16 cellular contexts compared by ENCODE assay signal in the genomic region with DNA sequence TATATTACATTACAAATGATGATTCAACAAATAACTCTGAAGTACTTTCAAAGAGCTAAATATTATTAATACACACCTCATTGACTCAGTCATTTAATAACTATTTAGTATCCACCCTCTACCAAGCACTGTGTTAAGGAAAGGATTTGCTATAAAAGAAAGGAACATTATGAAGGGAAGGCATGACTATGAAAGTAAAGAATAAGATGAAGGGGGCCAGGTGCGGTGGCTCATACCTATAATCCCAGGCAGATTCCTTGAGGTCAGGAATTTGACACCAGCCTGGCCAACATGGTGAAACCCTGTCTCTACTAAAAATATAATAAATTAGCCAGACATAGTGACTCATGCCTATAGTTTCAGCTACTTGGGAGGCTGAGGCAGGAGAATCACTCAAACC.
A peak's percentile ranks its signal among the peaks of the same experiment; 100 is the strongest.
DNase-seq lines count a peak whose midpoint lies in the region; ATAC-seq, FAIRE-seq and TF ChIP-seq lines count a peak whose summit lies in the region.
"Had no signal": no experiment of that assay in that cellular context is flagged by ENCODE, and none has a peak within 500 bp of the region (broad histone marks: within the 10 kb centered on the region; RNA-seq: fewer than 3 reads in every experiment).

No MANE protein-coding gene starts in this region.

- ATAC-seq in foreskin keratinocyte, result peak; percentile 91
- ATAC-seq in stimulated activated naive CD8-positive, alpha-beta T cell treated with anti-CD3 and anti-CD28 coated beads, Interleukin-15, amount 100 ng/mL, for 72 hours, result no peak
- no peak for ATAC-seq in stimulated activated effector memory CD8-positive, alpha-beta T cell treated with anti-CD3 and anti-CD28 coated beads, Interleukin-12 subunit alpha, Interleukin-12 subunit beta, amount 100 ng/mL, for 72 hours

- H3K36me3 Mint-ChIP-seq in stimulated activated effector memory CD8-positive, alpha-beta T cell treated with anti-CD3 and anti-CD28 coated beads, Interleukin-12 subunit alpha, Interleukin-12 subunit beta, amount 100 ng/mL, for 72 hours, result no peaks in the 10 kb centered on the region

- in situ Hi-C loops in G401 (cut with HindIII; ENCODE audit: low sequenced_read_pairs), result no loop called here

- DNase-seq in HT1080 (ENCODE audit: low read depth) (peak; percentile 68), amniotic epithelial cell (ENCODE audit: low read depth) (peak; percentile 36), foreskin keratinocyte (peak; percentile 71 to 83), G401 (ENCODE audit: low spot score) (no peak), GM12892 (ENCODE audit: insufficient read length) (no peak)
- no peak for DNase-seq in stimulated activated naive CD8-positive, alpha-beta T cell treated with anti-CD3 and anti-CD28 coated beads, Interleukin-15, amount 100 ng/mL, for 72 hours
- no peak for DNase-seq in stimulated activated effector memory CD8-positive, alpha-beta T cell treated with anti-CD3 and anti-CD28 coated beads, Interleukin-12 subunit alpha, Interleukin-12 subunit beta, amount 100 ng/mL, for 72 hours (ENCODE audit: low spot score in 2 of 2)
- DNase-seq: COR-L47; DMS53; GM23248; NCI-H1105; NCI-H1694 treated with DMSO at 0.1 percent for 48 hours; NCI-H526 treated with DMSO at 0.1 percent for 48 hours; NK-92 treated with Interleukin-12 subunit alpha and Interleukin-12 subunit beta, amount 100 ng/mL, for 24 hours; SW 1271 had no signal

- H3K4me1 ChIP-seq in foreskin keratinocyte, result peaks cover 17% of the 10 kb centered on the region

- no peak overlapping the region for H3K27ac Mint-ChIP-seq in stimulated activated naive CD8-positive, alpha-beta T cell treated with anti-CD3 and anti-CD28 coated beads, Interleukin-15, amount 100 ng/mL, for 72 hours
- H3K27ac Mint-ChIP-seq in stimulated activated effector memory CD8-positive, alpha-beta T cell treated with anti-CD3 and anti-CD28 coated beads, Interleukin-12 subunit alpha, Interleukin-12 subunit beta, amount 100 ng/mL, for 72 hours, result no peak overlapping the region

- H3K4me3 Mint-ChIP-seq in stimulated activated naive CD8-positive, alpha-beta T cell treated with anti-CD3 and anti-CD28 coated beads, Interleukin-15, amount 100 ng/mL, for 72 hours, result no peak overlapping the region
- no peak overlapping the region for H3K4me3 Mint-ChIP-seq in stimulated activated effector memory CD8-positive, alpha-beta T cell treated with anti-CD3 and anti-CD28 coated beads, Interleukin-12 subunit alpha, Interleukin-12 subunit beta, amount 100 ng/mL, for 72 hours

- H3K27me3 Mint-ChIP-seq in stimulated activated naive CD8-positive, alpha-beta T cell treated with anti-CD3 and anti-CD28 coated beads, Interleukin-15, amount 100 ng/mL, for 72 hours, result no peaks in the 10 kb centered on the region

- no peak for TF ChIP-seq POLR2A in GM12892 (IDR thresholded peaks at IDR 0.05; ENCODE audit: low read depth, low read length)

- TF ChIP-seq CTCF in foreskin keratinocyte (conservative IDR thresholded peaks at IDR 0.05), result no peak

- no peaks in the 10 kb centered on the region for H3K27me3 ChIP-seq in foreskin keratinocyte

- no peaks in the 10 kb centered on the region for H3K4me1 Mint-ChIP-seq in stimulated activated naive CD8-positive, alpha-beta T cell treated with anti-CD3 and anti-CD28 coated beads, Interleukin-15, amount 100 ng/mL, for 72 hours
- no peaks in the 10 kb centered on the region for H3K4me1 Mint-ChIP-seq in stimulated activated effector memory CD8-positive, alpha-beta T cell treated with anti-CD3 and anti-CD28 coated beads, Interleukin-12 subunit alpha, Interleukin-12 subunit beta, amount 100 ng/mL, for 72 hours

- H3K27ac ChIP-seq in foreskin keratinocyte, result peak overlapping the region; percentile 84
- H3K27ac ChIP-seq: GM23248, RWPE1 had no signal

- no peak for FAIRE-seq in GM12892 (lab: Jason Lieb, UNC)

- peaks cover 19 to 24% of the 10 kb centered on the region in 2 donors for H3K9me3 Mint-ChIP-seq in stimulated activated naive CD8-positive, alpha-beta T cell treated with anti-CD3 and anti-CD28 coated beads, Interleukin-15, amount 100 ng/mL, for 72 hours
- peaks cover 14% of the 10 kb centered on the region for H3K9me3 Mint-ChIP-seq in stimulated activated effector memory CD8-positive, alpha-beta T cell treated with anti-CD3 and anti-CD28 coated beads, Interleukin-12 subunit alpha, Interleukin-12 subunit beta, amount 100 ng/mL, for 72 hours

Comparison
In these comparisons a context has a peak if more than half of its experiments do, and no peak if none do; other contexts are left out.
1. DNase-seq: peak in HT1080 (single experiment), amniotic epithelial cell (single experiment) and foreskin keratinocyte (2 of 2); none in stimulated activated naive CD8-positive, alpha-beta T cell treated with anti-CD3 and anti-CD28 coated beads, Interleukin-15, amount 100 ng/mL, for 72 hours (0 of 2), G401 (single experiment), GM12892 (single experiment) and stimulated activated effector memory CD8-positive, alpha-beta T cell treated with anti-CD3 and anti-CD28 coated beads, Interleukin-12 subunit alpha, Interleukin-12 subunit beta, amount 100 ng/mL, for 72 hours (0 of 2).